ENCODE assay signal across 17 cellular contexts in genomic region chr6:43706788-43707187, GRCh38. TPM values are rescaled to one million over a fixed set of nuclear protein-coding genes. Genes with fewer than 3 reads are reported as not detected.
DNase-seq lines count a peak whose midpoint lies in the region; TF ChIP-seq lines count a peak whose summit lies in the region.
"Had no signal": no experiment of that assay in that cellular context is flagged by ENCODE, and none has a peak within 500 bp of the region (broad histone marks: within the 10 kb centered on the region; RNA-seq: fewer than 3 reads in every experiment).

No MANE protein-coding gene starts in this region.

- peak overlapping the region; percentile 57 to 95 (median 75) for H3K4me2 ChIP-seq in BLaER1 treated with 17β-estradiol and CSF1 and Interleukin-3, amounts not matched to agents 10 nM and 100 nM
- H3K4me2 ChIP-seq in Karpas-422 (ENCODE audit: low read depth, low read length, poor library complexity, severe bottlenecking) = peak overlapping the region; percentile 67
- no peak overlapping the region for H3K4me2 ChIP-seq in mesendoderm (ENCODE audit: low read length)
- H3K4me2 ChIP-seq: SK-N-SH had no signal

- TF ChIP-seq CTCF in cardiac fibroblast (IDR thresholded peaks at IDR 0.05; ENCODE audit: low read depth, low read length) = no peak
- no peak for TF ChIP-seq CTCF in A673 (conservative IDR thresholded peaks at IDR 0.05; ENCODE audit: low read depth, low read length)

- peak overlapping the region in 8 of 11 experiments; percentile 10 to 77 (median 36); a peak in 12 of 22 replicates for H3K27ac ChIP-seq in BLaER1 treated with 17β-estradiol and CSF1 and Interleukin-3, amounts not matched to agents 10 nM and 100 nM
- H3K27ac ChIP-seq in Karpas-422 (ENCODE audit: low read length) (no peak overlapping the region), mesendoderm (ENCODE audit: low read depth, low read length) (no peak overlapping the region), A673 (ENCODE audit: low read depth, low read length, poor library complexity, severe bottlenecking) (no peak overlapping the region)
- H3K27ac ChIP-seq: epithelial cell of prostate had no signal

- BruUV-seq in A673 (replicated peaks; lab: Mats Ljungman, UMichigan) = no TSS peak

- H2AK5ac ChIP-seq in mesendoderm (ENCODE audit: low read length) = no peak overlapping the region

- H3K9me3 ChIP-seq in BLaER1 treated with 17β-estradiol and CSF1 and Interleukin-3, amounts not matched to agents 10 nM and 100 nM (replicated peaks in 1 of 11) = no peaks in the 10 kb centered on the region
- H3K9me3 ChIP-seq in Karpas-422 (ENCODE audit: low read length) (no peaks in the 10 kb centered on the region), A673 (ENCODE audit: low read depth, low read length, poor library complexity, severe bottlenecking) (no peaks in the 10 kb centered on the region)
- H3K9me3 ChIP-seq: body of pancreas, prostate gland, SK-N-SH had no signal

- CTCF ChIA-PET in A673 (lab: Charles Lee) = no interaction called here

- no peak overlapping the region for H2BK5ac ChIP-seq in mesendoderm (ENCODE audit: low read length)

- H3K18ac ChIP-seq in mesendoderm (ENCODE audit: low read length) = peak overlapping the region; percentile 8

- POLR2A ChIA-PET in A673 (lab: Charles Lee; ENCODE audit: low non-redundant PET) = no interaction called here

- no peak overlapping the region for H2AFZ ChIP-seq in Karpas-422 (ENCODE audit: low read length)

- H4K8ac ChIP-seq in mesendoderm (ENCODE audit: low read depth, low read length) = no peak overlapping the region

- H3K79me2 ChIP-seq in Karpas-422 (ENCODE audit: low read length) (no peaks in the 10 kb centered on the region), mesendoderm (ENCODE audit: control insufficient read depth, insufficient read depth, low read length) (no peaks in the 10 kb centered on the region)

- no peaks in the 10 kb centered on the region for H3K27me3 ChIP-seq in BLaER1 treated with 17β-estradiol and CSF1 and Interleukin-3, amounts not matched to agents 10 nM and 100 nM
- H3K27me3 ChIP-seq in Karpas-422 (ENCODE audit: low read length) (no peaks in the 10 kb centered on the region), mesendoderm (ENCODE audit: insufficient read depth, low read length, poor library complexity) (no peaks in the 10 kb centered on the region), A673 (replicated peaks; ENCODE audit: insufficient read depth, low read depth, low read length, poor library complexity) (no peaks in the 10 kb centered on the region)
- H3K27me3 ChIP-seq: body of pancreas had no signal

- peaks cover 25 to 100% (median 61%) of the 10 kb centered on the region in 10 experiments for H3K4me1 ChIP-seq in BLaER1 treated with 17β-estradiol and CSF1 and Interleukin-3, amounts not matched to agents 10 nM and 100 nM
- peaks cover 67% of the 10 kb centered on the region for H3K4me1 ChIP-seq in Karpas-422 (ENCODE audit: low read length)
- peaks cover 13% of the 10 kb centered on the region for H3K4me1 ChIP-seq in mesendoderm (ENCODE audit: control insufficient read depth, low read depth, low read length)
- peaks cover 36% of the 10 kb centered on the region for H3K4me1 ChIP-seq in A673 (ENCODE audit: insufficient read depth, low read length, poor library complexity, severe bottlenecking)

- peak overlapping the region in 4 of 11 experiments; percentile 18 to 43 (median 40); a peak in 6 of 22 replicates for H3K9ac ChIP-seq in BLaER1 treated with 17β-estradiol and CSF1 and Interleukin-3, amounts not matched to agents 10 nM and 100 nM
- H3K9ac ChIP-seq in Karpas-422 (ENCODE audit: low read length) (no peak overlapping the region), mesendoderm (ENCODE audit: low read length) (no peak overlapping the region)
- H3K9ac ChIP-seq: SK-N-SH had no signal

- no peak overlapping the region for H3K4me3 ChIP-seq in BLaER1 treated with 17β-estradiol and CSF1 and Interleukin-3, amounts not matched to agents 10 nM and 100 nM
- no peak overlapping the region for H3K4me3 ChIP-seq in Karpas-422 (ENCODE audit: low read length)
- H3K4me3 ChIP-seq in cardiac fibroblast (replicated peaks in 1 of 2; ENCODE audit: low read depth in 2 of 2, low read length in 2 of 2) = no peak overlapping the region
- H3K4me3 ChIP-seq in mesendoderm (ENCODE audit: low read length) = no peak overlapping the region
- no peak overlapping the region for H3K4me3 ChIP-seq in A673 (ENCODE audit: low read depth, low read length, poor library complexity, severe bottlenecking)
- H3K4me3 ChIP-seq: body of pancreas, prostate gland had no signal

- H2BK15ac ChIP-seq in mesendoderm (replicated peaks; ENCODE audit: low read depth) = no peak overlapping the region

- no peak overlapping the region for H3K4ac ChIP-seq in mesendoderm (ENCODE audit: low read depth, low read length)

- H3K9me2 ChIP-seq in Karpas-422 (replicated peaks; ENCODE audit: insufficient read depth, low read length) = no peaks in the 10 kb centered on the region
- H3K9me2 ChIP-seq: SK-N-SH had no signal

- H2BK120ac ChIP-seq in mesendoderm (ENCODE audit: low read depth, low read length) = no peak overlapping the region

- H4K20me1 ChIP-seq in BLaER1 treated with 17β-estradiol and CSF1 and Interleukin-3, amounts not matched to agents 10 nM and 100 nM = no peaks in the 10 kb centered on the region
- H4K20me1 ChIP-seq in Karpas-422 (ENCODE audit: insufficient read depth, low read depth, low read length) = peaks cover 25% of the 10 kb centered on the region; the same call in 1 of the 2 replicates

- WGBS in mesendoderm (ENCODE audit: extremely low coverage, insufficient coverage, low lambda C conversion rate) = no CpG with 5 or more reads among the region's 8 CpGs

- peak overlapping the region; percentile 46 for H3K56ac ChIP-seq in mesendoderm (ENCODE audit: low read length)

- no peaks in the 10 kb centered on the region for H3K79me1 ChIP-seq in mesendoderm (ENCODE audit: low read length)

- intact Hi-C loops in A673 (cut with micrococcal nuclease; ENCODE audit: unreplicated experiment) = no loop called here

- DNase-seq in Karpas-422 (no peak), cardiac fibroblast (ENCODE audit: low read depth in 2 of 2) (peak; percentile 36 to 78), mesendoderm (no peak), A673 (ENCODE audit: low spot score) (no peak), NK-92 (lab: John Stamatoyannopoulos, UW; ENCODE audit: unreplicated experiment) (no peak), NCI-H524 treated with DMSO at 0.1 percent for 48 hours (lab: John Stamatoyannopoulos, UW) (no peak), mesenteric fat pad (ENCODE audit: low spot score) (no peak)
- DNase-seq: activated T-cell treated with anti-CD3 and anti-CD28 coated beads, Interleukin-2, amount 50 U/mL, for 48 hours; body of pancreas; GF-D8; midbrain; NCI-H2029; NK-92 treated with Interleukin-12 subunit alpha and Interleukin-12 subunit beta, amount 100 ng/mL, for 24 hours; SK-N-SH had no signal

- no peak overlapping the region for H3K23ac ChIP-seq in mesendoderm (ENCODE audit: low read length)

- H3K36me3 ChIP-seq in BLaER1 treated with 17β-estradiol and CSF1 and Interleukin-3, amounts not matched to agents 10 nM and 100 nM = no peaks in the 10 kb centered on the region
- H3K36me3 ChIP-seq in Karpas-422 (ENCODE audit: insufficient read depth, low read length) = no peaks in the 10 kb centered on the region
- no peaks in the 10 kb centered on the region for H3K36me3 ChIP-seq in mesendoderm (ENCODE audit: control insufficient read depth, insufficient read depth, low read length)
- no peaks in the 10 kb centered on the region for H3K36me3 ChIP-seq in A673 (ENCODE audit: insufficient read depth, low read length, poor library complexity, severe bottlenecking)
- H3K36me3 ChIP-seq: prostate gland had no signal

- no peak overlapping the region for H4K5ac ChIP-seq in mesendoderm (ENCODE audit: low read length)

RNA-seq across cellular contexts. Expression of gene MRPS18A, which starts 19.2 kb away (rescaled TPM):
- 53.2 and 82.4 TPM in 2 replicates for total RNA-seq in Karpas-422 (2014; rRNA removed; shearing (Covaris generic); ENCODE audit: low replicate concordance)
- polyA plus RNA-seq in mesendoderm (2013, experiment 1 of 2) = 72.3 TPM
- polyA plus RNA-seq in mesendoderm (2013, experiment 2 of 2) = 71.9 TPM
- total RNA-seq in A673 (2021) (64.6 and 69.1 TPM in 2 replicates), mesenteric fat pad (34.5 TPM)

Comparison
In these comparisons a context has a peak if more than half of its experiments do, and no peak if none do; other contexts are left out.
1. H3K27ac ChIP-seq: peak in BLaER1 treated with 17β-estradiol and CSF1 and Interleukin-3, amounts not matched to agents 10 nM and 100 nM (8 of 11); none in Karpas-422 (single experiment), mesendoderm (single experiment) and A673 (single experiment).
2. DNase-seq: peak in cardiac fibroblast (2 of 2); none in Karpas-422 (single experiment), mesendoderm (single experiment), A673 (single experiment), NK-92 (single experiment), NCI-H524 treated with DMSO at 0.1 percent for 48 hours (single experiment) and mesenteric fat pad (single experiment).